In the genomic region with DNA sequence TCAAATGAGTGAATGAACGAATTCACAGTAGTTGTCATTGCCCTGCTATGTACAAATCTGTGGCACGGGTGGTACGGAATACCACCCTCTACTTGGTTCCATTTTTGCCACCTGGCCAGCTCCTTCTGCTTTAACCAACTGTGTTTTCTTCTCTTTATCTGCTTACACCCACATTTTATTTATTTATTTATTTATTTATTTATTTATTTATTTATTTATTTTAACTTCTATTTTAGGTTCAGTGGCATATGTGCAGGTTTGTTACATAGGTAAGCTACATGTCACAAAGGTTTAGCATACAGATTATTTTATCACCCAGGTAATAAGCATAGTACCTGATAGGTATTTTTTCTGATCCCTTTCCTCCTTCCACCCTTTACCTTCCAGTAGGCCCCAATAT, we compare ENCODE assay signal across 1 cellular context.
TF ChIP-seq lines count a peak whose summit lies in the region.

No MANE protein-coding gene starts in this region.

TF ChIP-seq in HEK293, 187 proteins besides CTCF, POLR2A, EP300 and RAD21 (continued from another document):
- TF ChIP-seq, protein P1, sequence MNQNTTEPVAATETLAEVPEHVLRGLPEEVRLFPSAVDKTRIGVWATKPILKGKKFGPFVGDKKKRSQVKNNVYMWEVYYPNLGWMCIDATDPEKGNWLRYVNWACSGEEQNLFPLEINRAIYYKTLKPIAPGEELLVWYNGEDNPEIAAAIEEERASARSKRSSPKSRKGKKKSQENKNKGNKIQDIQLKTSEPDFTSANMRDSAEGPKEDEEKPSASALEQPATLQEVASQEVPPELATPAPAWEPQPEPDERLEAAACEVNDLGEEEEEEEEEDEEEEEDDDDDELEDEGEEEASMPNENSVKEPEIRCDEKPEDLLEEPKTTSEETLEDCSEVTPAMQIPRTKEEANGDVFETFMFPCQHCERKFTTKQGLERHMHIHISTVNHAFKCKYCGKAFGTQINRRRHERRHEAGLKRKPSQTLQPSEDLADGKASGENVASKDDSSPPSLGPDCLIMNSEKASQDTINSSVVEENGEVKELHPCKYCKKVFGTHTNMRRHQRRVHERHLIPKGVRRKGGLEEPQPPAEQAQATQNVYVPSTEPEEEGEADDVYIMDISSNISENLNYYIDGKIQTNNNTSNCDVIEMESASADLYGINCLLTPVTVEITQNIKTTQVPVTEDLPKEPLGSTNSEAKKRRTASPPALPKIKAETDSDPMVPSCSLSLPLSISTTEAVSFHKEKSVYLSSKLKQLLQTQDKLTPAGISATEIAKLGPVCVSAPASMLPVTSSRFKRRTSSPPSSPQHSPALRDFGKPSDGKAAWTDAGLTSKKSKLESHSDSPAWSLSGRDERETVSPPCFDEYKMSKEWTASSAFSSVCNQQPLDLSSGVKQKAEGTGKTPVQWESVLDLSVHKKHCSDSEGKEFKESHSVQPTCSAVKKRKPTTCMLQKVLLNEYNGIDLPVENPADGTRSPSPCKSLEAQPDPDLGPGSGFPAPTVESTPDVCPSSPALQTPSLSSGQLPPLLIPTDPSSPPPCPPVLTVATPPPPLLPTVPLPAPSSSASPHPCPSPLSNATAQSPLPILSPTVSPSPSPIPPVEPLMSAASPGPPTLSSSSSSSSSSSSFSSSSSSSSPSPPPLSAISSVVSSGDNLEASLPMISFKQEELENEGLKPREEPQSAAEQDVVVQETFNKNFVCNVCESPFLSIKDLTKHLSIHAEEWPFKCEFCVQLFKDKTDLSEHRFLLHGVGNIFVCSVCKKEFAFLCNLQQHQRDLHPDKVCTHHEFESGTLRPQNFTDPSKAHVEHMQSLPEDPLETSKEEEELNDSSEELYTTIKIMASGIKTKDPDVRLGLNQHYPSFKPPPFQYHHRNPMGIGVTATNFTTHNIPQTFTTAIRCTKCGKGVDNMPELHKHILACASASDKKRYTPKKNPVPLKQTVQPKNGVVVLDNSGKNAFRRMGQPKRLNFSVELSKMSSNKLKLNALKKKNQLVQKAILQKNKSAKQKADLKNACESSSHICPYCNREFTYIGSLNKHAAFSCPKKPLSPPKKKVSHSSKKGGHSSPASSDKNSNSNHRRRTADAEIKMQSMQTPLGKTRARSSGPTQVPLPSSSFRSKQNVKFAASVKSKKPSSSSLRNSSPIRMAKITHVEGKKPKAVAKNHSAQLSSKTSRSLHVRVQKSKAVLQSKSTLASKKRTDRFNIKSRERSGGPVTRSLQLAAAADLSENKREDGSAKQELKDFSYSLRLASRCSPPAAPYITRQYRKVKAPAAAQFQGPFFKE (tag by site-specific recombination; IDR thresholded peaks at IDR 0.05; ENCODE audit: borderline replicate concordance), result no peak
- TF ChIP-seq ZNF426 (tag by site-specific recombination; IDR thresholded peaks at IDR 0.05) (peak; percentile 61), EGR2 (tag by site-specific recombination; IDR thresholded peaks at IDR 0.05; ENCODE audit: low read depth) (no peak), ZXDB (tag by site-specific recombination; IDR thresholded peaks at IDR 0.05) (peak; percentile 29; the same call in 1 of the 2 replicates), ZNF140 (tag by site-specific recombination; IDR thresholded peaks at IDR 0.05) (peak; percentile 55; the same call in 1 of the 2 replicates), ZNF19 (tag by site-specific recombination; IDR thresholded peaks at IDR 0.05; ENCODE audit: low read depth) (no peak), ZNF132 (tag by site-specific recombination; IDR thresholded peaks at IDR 0.05; ENCODE audit: borderline replicate concordance) (no peak), ZNF560 (tag by site-specific recombination; IDR thresholded peaks at IDR 0.05; ENCODE audit: borderline replicate concordance) (0 out of 2 replicates have a peak, but pooled peaks have one; percentile 43), ZNF433 (tag by site-specific recombination; IDR thresholded peaks at IDR 0.05; ENCODE audit: low read depth) (0 out of 2 replicates have a peak, but pooled peaks have one; percentile 36), ZNF48 (tag by site-specific recombination; IDR thresholded peaks at IDR 0.05) (no peak), ZNF654 (tag by site-specific recombination; IDR thresholded peaks at IDR 0.05; ENCODE audit: low read depth) (no peak), OSR2 (tag by site-specific recombination; IDR thresholded peaks at IDR 0.05) (no peak), ZBTB48 (tag by site-specific recombination; IDR thresholded peaks at IDR 0.05) (no peak), ZNF311 (tag by site-specific recombination; IDR thresholded peaks at IDR 0.05; ENCODE audit: borderline replicate concordance) (no peak), BCL11A (tag by site-specific recombination; IDR thresholded peaks at IDR 0.05; ENCODE audit: low read depth) (no peak)
- TF ChIP-seq, protein P2, sequence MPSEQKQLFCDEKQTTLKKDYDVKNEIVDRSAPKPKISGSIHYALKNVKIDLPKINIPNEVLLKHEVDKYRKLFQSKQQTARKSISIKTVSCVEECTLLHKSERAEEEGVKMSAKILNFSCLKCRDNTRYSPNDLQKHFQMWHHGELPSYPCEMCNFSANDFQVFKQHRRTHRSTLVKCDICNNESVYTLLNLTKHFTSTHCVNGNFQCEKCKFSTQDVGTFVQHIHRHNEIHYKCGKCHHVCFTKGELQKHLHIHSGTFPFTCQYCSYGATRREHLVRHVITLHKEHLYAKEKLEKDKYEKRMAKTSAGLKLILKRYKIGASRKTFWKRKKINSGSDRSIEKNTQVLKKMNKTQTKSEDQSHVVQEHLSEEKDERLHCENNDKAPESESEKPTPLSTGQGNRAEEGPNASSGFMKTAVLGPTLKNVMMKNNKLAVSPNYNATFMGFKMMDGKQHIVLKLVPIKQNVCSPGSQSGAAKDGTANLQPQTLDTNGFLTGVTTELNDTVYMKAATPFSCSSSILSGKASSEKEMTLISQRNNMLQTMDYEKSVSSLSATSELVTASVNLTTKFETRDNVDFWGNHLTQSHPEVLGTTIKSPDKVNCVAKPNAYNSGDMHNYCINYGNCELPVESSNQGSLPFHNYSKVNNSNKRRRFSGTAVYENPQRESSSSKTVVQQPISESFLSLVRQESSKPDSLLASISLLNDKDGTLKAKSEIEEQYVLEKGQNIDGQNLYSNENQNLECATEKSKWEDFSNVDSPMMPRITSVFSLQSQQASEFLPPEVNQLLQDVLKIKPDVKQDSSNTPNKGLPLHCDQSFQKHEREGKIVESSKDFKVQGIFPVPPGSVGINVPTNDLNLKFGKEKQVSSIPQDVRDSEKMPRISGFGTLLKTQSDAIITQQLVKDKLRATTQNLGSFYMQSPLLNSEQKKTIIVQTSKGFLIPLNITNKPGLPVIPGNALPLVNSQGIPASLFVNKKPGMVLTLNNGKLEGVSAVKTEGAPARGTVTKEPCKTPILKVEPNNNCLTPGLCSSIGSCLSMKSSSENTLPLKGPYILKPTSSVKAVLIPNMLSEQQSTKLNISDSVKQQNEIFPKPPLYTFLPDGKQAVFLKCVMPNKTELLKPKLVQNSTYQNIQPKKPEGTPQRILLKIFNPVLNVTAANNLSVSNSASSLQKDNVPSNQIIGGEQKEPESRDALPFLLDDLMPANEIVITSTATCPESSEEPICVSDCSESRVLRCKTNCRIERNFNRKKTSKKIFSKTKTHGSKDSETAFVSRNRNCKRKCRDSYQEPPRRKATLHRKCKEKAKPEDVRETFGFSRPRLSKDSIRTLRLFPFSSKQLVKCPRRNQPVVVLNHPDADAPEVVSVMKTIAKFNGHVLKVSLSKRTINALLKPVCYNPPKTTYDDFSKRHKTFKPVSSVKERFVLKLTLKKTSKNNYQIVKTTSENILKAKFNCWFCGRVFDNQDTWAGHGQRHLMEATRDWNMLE (tag by site-specific recombination; conservative IDR thresholded peaks at IDR 0.05; ENCODE audit: low read depth), result peak; percentile 74
- TF ChIP-seq, protein P3, sequence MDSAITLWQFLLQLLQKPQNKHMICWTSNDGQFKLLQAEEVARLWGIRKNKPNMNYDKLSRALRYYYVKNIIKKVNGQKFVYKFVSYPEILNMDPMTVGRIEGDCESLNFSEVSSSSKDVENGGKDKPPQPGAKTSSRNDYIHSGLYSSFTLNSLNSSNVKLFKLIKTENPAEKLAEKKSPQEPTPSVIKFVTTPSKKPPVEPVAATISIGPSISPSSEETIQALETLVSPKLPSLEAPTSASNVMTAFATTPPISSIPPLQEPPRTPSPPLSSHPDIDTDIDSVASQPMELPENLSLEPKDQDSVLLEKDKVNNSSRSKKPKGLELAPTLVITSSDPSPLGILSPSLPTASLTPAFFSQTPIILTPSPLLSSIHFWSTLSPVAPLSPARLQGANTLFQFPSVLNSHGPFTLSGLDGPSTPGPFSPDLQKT (IDR thresholded peaks at IDR 0.05; ENCODE audit: borderline replicate concordance, low read depth, low read length), result no peak
- TF ChIP-seq, protein P4, sequence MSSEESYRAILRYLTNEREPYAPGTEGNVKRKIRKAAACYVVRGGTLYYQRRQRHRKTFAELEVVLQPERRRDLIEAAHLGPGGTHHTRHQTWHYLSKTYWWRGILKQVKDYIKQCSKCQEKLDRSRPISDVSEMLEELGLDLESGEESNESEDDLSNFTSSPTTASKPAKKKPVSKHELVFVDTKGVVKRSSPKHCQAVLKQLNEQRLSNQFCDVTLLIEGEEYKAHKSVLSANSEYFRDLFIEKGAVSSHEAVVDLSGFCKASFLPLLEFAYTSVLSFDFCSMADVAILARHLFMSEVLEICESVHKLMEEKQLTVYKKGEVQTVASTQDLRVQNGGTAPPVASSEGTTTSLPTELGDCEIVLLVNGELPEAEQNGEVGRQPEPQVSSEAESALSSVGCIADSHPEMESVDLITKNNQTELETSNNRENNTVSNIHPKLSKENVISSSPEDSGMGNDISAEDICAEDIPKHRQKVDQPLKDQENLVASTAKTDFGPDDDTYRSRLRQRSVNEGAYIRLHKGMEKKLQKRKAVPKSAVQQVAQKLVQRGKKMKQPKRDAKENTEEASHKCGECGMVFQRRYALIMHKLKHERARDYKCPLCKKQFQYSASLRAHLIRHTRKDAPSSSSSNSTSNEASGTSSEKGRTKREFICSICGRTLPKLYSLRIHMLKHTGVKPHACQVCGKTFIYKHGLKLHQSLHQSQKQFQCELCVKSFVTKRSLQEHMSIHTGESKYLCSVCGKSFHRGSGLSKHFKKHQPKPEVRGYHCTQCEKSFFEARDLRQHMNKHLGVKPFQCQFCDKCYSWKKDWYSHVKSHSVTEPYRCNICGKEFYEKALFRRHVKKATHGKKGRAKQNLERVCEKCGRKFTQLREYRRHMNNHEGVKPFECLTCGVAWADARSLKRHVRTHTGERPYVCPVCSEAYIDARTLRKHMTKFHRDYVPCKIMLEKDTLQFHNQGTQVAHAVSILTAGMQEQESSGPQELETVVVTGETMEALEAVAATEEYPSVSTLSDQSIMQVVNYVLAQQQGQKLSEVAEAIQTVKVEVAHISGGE (tag by site-specific recombination; conservative IDR thresholded peaks at IDR 0.05; ENCODE audit: low read depth), result peak; percentile 48; the same call in 1 of the 2 replicates
